20 cellular contexts compared by ENCODE assay signal in genomic region chr6:91438570-91438969, GRCh38.
DNase-seq lines count a peak whose midpoint lies in the region; ATAC-seq, FAIRE-seq and TF ChIP-seq lines count a peak whose summit lies in the region.
"Had no signal": no experiment of that assay in that cellular context is flagged by ENCODE, and none has a peak within 500 bp of the region (broad histone marks: within the 10 kb centered on the region; RNA-seq: fewer than 3 reads in every experiment).

No MANE protein-coding gene starts in this region.

- no peak for ATAC-seq in T-helper 17 cell
- ATAC-seq in GM18517 (IDR thresholded peaks at IDR 0.05; ENCODE audit: unreplicated experiment), result no peak
- no peak for ATAC-seq in heart left ventricle
- ATAC-seq: GM23338, Right ventricle myocardium inferior had no signal

- H3K36me3 Mint-ChIP-seq in astrocyte (ENCODE audit: low read depth, unreplicated experiment), result no peaks in the 10 kb centered on the region
- no peaks in the 10 kb centered on the region for H3K36me3 Mint-ChIP-seq in T-helper 17 cell (ENCODE audit: low read depth)
- H3K36me3 Mint-ChIP-seq: CD14-positive monocyte had no signal

- no peaks in the 10 kb centered on the region for H4K20me1 ChIP-seq in astrocyte (ENCODE audit: insufficient read depth, low read length)

- DNase-seq in HCEC 1CT, result peak; percentile 76
- peak; percentile 34 for DNase-seq in astrocyte (ENCODE audit: low read depth)
- DNase-seq in fibroblast of villous mesenchyme (ENCODE audit: low read depth), result peak; percentile 50
- peak; percentile 7 for DNase-seq in retinal pigment epithelial cell (ENCODE audit: low read depth)
- no peak for DNase-seq in T-helper 17 cell
- DNase-seq in NAMALWA (ENCODE audit: low spot score), result no peak
- no peak for DNase-seq in heart left ventricle
- DNase-seq: ACHN, NCI-H1105 treated with DMSO at 0.1 percent for 48 hours, NCI-H1694, NCI-H2081 treated with DMSO at 0.1 percent for 48 hours, NCI-H446, NCI-H526 treated with DMSO at 0.1 percent for 48 hours, OCI-M1 had no signal

- H3K27ac ChIP-seq in astrocyte (ENCODE audit: low read depth, low read length) (no peak overlapping the region), heart left ventricle (no peak overlapping the region)

- 77 to 86% (median 82%) methylated on average over 2 of the region's 2 CpGs for WGBS in heart left ventricle, 4 donors

- H3K9ac ChIP-seq in astrocyte (ENCODE audit: low read length), result no peak overlapping the region

- intact Hi-C loops in heart left ventricle (cut with DNase I), result no loop called here

- H3K4me1 ChIP-seq in astrocyte (ENCODE audit: insufficient read depth, low read length), result peaks cover 10% of the 10 kb centered on the region
- H3K4me1 ChIP-seq in heart left ventricle, result no peaks in the 10 kb centered on the region

- TF ChIP-seq CTCF in astrocyte (IDR thresholded peaks at IDR 0.05; ENCODE audit: insufficient read depth, low read depth, low read length) (no peak), fibroblast of villous mesenchyme (IDR thresholded peaks at IDR 0.05; ENCODE audit: insufficient read depth, low read depth, low read length) (no peak), retinal pigment epithelial cell (conservative IDR thresholded peaks at IDR 0.05; ENCODE audit: low read depth, low read length) (no peak), heart left ventricle (IDR thresholded peaks at IDR 0.05) (no peak)

- H3K9me3 ChIP-seq in astrocyte (ENCODE audit: insufficient read depth, low read depth, low read length), result no peaks in the 10 kb centered on the region
- H3K9me3 ChIP-seq in T-helper 17 cell (ENCODE audit: control insufficient read depth, low read length, poor library complexity, severe bottlenecking), result no peaks in the 10 kb centered on the region
- H3K9me3 ChIP-seq in heart left ventricle, result no peaks in the 10 kb centered on the region

- no peak for TF ChIP-seq POLR2A in heart left ventricle (IDR thresholded peaks at IDR 0.05)

- peaks cover 3% of the 10 kb centered on the region for H3K4me1 Mint-ChIP-seq in astrocyte (ENCODE audit: low read depth, unreplicated experiment)
- H3K4me1 Mint-ChIP-seq in T-helper 17 cell, result no peaks in the 10 kb centered on the region
- H3K4me1 Mint-ChIP-seq: CD14-positive monocyte had no signal

- FAIRE-seq in astrocyte (lab: Jason Lieb, UNC), result no peak
- FAIRE-seq: G401.6, GM18507 had no signal

- H3K79me2 ChIP-seq in astrocyte (ENCODE audit: insufficient read depth, low read length), result no peaks in the 10 kb centered on the region

- H3K4me3 Mint-ChIP-seq in astrocyte (ENCODE audit: unreplicated experiment) (no peak overlapping the region), T-helper 17 cell (no peak overlapping the region)
- H3K4me3 Mint-ChIP-seq: CD14-positive monocyte, GM23338 had no signal

- H3K4me2 ChIP-seq in astrocyte (ENCODE audit: low read length), result peak overlapping the region; percentile 42
- H3K4me2 ChIP-seq: GM23338 had no signal

- no peaks in the 10 kb centered on the region for H3K36me3 ChIP-seq in astrocyte (ENCODE audit: insufficient read depth, low read length)
- no peaks in the 10 kb centered on the region for H3K36me3 ChIP-seq in heart left ventricle

- H3K27ac Mint-ChIP-seq in astrocyte (ENCODE audit: unreplicated experiment) (no peak overlapping the region), T-helper 17 cell (no peak overlapping the region)
- H3K27ac Mint-ChIP-seq: CD14-positive monocyte, GM23338 had no signal

- peaks cover 3% of the 10 kb centered on the region for H3K9me3 Mint-ChIP-seq in astrocyte (ENCODE audit: unreplicated experiment)
- H3K9me3 Mint-ChIP-seq: GM23338 had no signal

- H3K27me3 Mint-ChIP-seq in astrocyte (ENCODE audit: low read depth, unreplicated experiment), result no peaks in the 10 kb centered on the region
- no peaks in the 10 kb centered on the region for H3K27me3 Mint-ChIP-seq in T-helper 17 cell

- H3K4me3 ChIP-seq in astrocyte (ENCODE audit: insufficient read depth, low read depth, low read length) (no peak overlapping the region), fibroblast of villous mesenchyme (ENCODE audit: low read depth, low read length) (no peak overlapping the region), retinal pigment epithelial cell (ENCODE audit: low read length) (no peak overlapping the region), heart left ventricle (no peak overlapping the region)
- H3K4me3 ChIP-seq: GM23338 had no signal

- H2AFZ ChIP-seq in astrocyte (ENCODE audit: low read depth, low read length), result no peak overlapping the region
- H2AFZ ChIP-seq: GM23338 had no signal

- no peaks in the 10 kb centered on the region for H3K27me3 ChIP-seq in astrocyte (ENCODE audit: insufficient read depth, low read length)
- no peaks in the 10 kb centered on the region for H3K27me3 ChIP-seq in heart left ventricle

Comparison
In these comparisons a context has a peak if more than half of its experiments do, and no peak if none do; other contexts are left out.
1. DNase-seq: peak in HCEC 1CT (single experiment), astrocyte (single experiment), fibroblast of villous mesenchyme (single experiment) and retinal pigment epithelial cell (single experiment); none in T-helper 17 cell (0 of 3), NAMALWA (single experiment) and heart left ventricle (0 of 5).